In the genomic region with DNA sequence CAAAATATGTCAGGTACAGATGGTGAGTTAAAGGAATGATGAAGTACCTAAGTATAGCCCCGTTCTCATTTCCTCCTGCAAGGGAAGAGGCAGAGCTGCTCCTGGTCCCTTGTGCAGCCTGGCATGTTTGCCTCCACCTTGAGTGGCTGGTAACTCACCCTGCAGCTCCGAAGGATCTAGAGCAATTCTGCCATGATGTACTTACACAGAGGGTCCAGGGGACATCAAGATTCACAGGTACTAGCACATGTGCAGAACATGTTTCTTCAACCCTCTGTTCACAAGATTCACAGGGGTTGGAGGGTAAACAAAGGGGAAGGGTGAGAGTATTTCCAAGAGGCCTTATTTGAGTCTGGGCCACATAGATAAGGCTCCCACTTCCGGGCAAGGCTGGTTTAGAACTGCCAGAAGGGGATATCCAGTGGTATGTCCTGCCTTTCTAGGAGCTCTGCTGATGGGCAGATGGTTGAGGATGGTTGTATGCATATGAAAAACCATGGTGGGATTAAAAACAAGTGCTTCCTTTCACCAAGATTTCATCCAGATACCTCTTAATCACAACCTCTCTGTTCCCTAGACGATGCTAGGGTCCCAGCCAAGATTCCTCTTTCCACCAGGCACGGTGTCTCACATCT, we compare ENCODE assay signal across 16 cellular contexts.
"Had no signal": no experiment of that assay in that cellular context is flagged by ENCODE, and none has a peak within 500 bp of the region (broad histone marks: within the 10 kb centered on the region; RNA-seq: fewer than 3 reads in every experiment).

No MANE protein-coding gene starts in this region.

- H3K4me3 Mint-ChIP-seq: activated CD4-positive, alpha-beta memory T cell treated with anti-CD3 and anti-CD28 coated beads for 36 hours; activated naive CD4-positive, alpha-beta T cell treated with anti-CD3 and anti-CD28 coated beads, Interleukin-2, amount 10 ng/mL, durations not matched to agents 7 days and 5 days; activated T-cell treated with anti-CD3 and anti-CD28 coated beads, Interleukin-2, amount 50 U/mL, for 24 hours; mesothelial cell of epicardium; natural killer cell treated with Interleukin-12 subunit alpha and Interleukin-12 subunit beta and Interleukin-15 and Interleukin-18, amount 100 ng/mL, for 72 hours had no signal

- H3K9me3 Mint-ChIP-seq: activated CD4-positive, alpha-beta memory T cell treated with anti-CD3 and anti-CD28 coated beads for 36 hours; activated naive CD4-positive, alpha-beta T cell treated with anti-CD3 and anti-CD28 coated beads, Interleukin-2, amount 10 ng/mL, durations not matched to agents 7 days and 5 days; activated T-cell treated with anti-CD3 and anti-CD28 coated beads, Interleukin-2, amount 50 U/mL, for 24 hours; mesothelial cell of epicardium; natural killer cell treated with Interleukin-12 subunit alpha and Interleukin-12 subunit beta and Interleukin-15 and Interleukin-18, amount 100 ng/mL, for 72 hours had no signal

- DNase-seq: activated CD4-positive, alpha-beta memory T cell treated with anti-CD3 and anti-CD28 coated beads for 36 hours; activated naive CD4-positive, alpha-beta T cell treated with anti-CD3 and anti-CD28 coated beads, Interleukin-2, amount 10 ng/mL, durations not matched to agents 7 days and 5 days; activated T-cell treated with anti-CD3 and anti-CD28 coated beads, Interleukin-2, amount 50 U/mL, for 24 hours; aorta; brain microvascular endothelial cell; central memory CD4-positive, alpha-beta T cell; dorsolateral prefrontal cortex; foreskin keratinocyte; hippocampal formation; lower lobe of right lung; stimulated activated CD4-positive, alpha-beta T cell treated with anti-CD3 and anti-CD28 coated beads, Interleukin-4, amount 100 ng/mL, for 1 hour; T-helper 2 cell; thyroid gland had no signal

- H3K27me3 Mint-ChIP-seq: activated CD4-positive, alpha-beta memory T cell treated with anti-CD3 and anti-CD28 coated beads for 36 hours; activated naive CD4-positive, alpha-beta T cell treated with anti-CD3 and anti-CD28 coated beads, Interleukin-2, amount 10 ng/mL, durations not matched to agents 7 days and 5 days; activated T-cell treated with anti-CD3 and anti-CD28 coated beads, Interleukin-2, amount 50 U/mL, for 24 hours; natural killer cell treated with Interleukin-12 subunit alpha and Interleukin-12 subunit beta and Interleukin-15 and Interleukin-18, amount 100 ng/mL, for 72 hours had no signal

- ATAC-seq: foreskin keratinocyte; lower lobe of right lung; natural killer cell treated with Interleukin-12 subunit alpha and Interleukin-12 subunit beta and Interleukin-15 and Interleukin-18, amount 100 ng/mL, for 72 hours; sciatic nerve had no signal

- H3K9me3 ChIP-seq: lower lobe of right lung, thyroid gland had no signal

- H3K27ac Mint-ChIP-seq: activated CD4-positive, alpha-beta memory T cell treated with anti-CD3 and anti-CD28 coated beads for 36 hours; activated naive CD4-positive, alpha-beta T cell treated with anti-CD3 and anti-CD28 coated beads, Interleukin-2, amount 10 ng/mL, durations not matched to agents 7 days and 5 days; mesothelial cell of epicardium had no signal
